Comparison of ENCODE assay signal across 8 cellular contexts in the genomic region with DNA sequence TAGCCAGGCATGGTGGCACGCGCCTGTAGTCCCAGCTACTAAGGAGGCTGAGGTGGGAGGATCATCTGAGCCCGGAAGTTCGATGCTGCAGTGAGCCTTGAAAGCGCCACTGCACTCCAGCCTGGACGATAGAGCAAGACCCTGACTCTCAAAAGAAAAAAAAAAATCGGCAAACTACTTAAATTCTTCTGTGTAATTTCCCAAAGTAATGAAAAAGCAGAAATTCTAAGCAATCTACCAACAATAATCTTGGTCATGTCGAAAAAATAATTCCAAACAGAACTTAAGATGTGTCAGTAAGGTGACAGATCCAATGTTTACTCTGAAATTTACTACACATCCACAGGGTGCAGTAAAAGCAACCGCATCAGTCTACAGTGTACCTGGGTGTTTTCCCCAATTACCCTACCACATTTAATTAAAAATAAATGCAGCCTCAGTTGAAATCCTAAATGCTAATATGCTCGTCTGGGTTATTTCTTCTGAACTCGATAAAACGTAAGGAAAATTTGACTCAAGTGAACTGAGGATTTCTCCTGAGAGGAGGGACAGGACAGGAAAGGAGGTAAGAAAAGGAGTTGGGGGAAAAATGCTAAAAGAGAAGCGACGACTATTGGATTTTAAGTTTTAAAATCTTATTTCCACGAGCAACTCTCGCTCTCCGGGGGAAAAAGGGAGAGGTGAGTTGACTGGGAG. TPM values are rescaled to one million over a fixed set of nuclear protein-coding genes. Genes with fewer than 3 reads are reported as not detected.
DNase-seq lines count a peak whose midpoint lies in the region; FAIRE-seq and TF ChIP-seq lines count a peak whose summit lies in the region.

No MANE protein-coding gene starts in this region.

- TF ChIP-seq CTCF in Loucy (conservative IDR thresholded peaks at IDR 0.05; ENCODE audit: low read length) (no peak), ascending aorta (IDR thresholded peaks at IDR 0.05) (no peak), kidney (IDR thresholded peaks at IDR 0.05; ENCODE audit: borderline replicate concordance, extremely low read depth, insufficient read depth) (no peak)

- H3K4me1 ChIP-seq in Loucy (ENCODE audit: insufficient read depth, low read length, poor library complexity, severe bottlenecking) (peaks cover 23% of the 10 kb centered on the region), ascending aorta (peaks cover 0 to 10% of the 10 kb centered on the region in 2 donors), kidney (ENCODE audit: control insufficient read depth in 1 of 2, insufficient read depth in 1 of 2, low read depth in 1 of 2, low read length in 2 of 2) (peaks cover 0 to 9% of the 10 kb centered on the region in 2 donors)

- no peaks in the 10 kb centered on the region for H3K27me3 ChIP-seq in Loucy (ENCODE audit: insufficient read depth, low read length, poor library complexity, severe bottlenecking)
- H3K27me3 ChIP-seq in ascending aorta: no peaks in the 10 kb centered on the region

- H3K27ac ChIP-seq in ascending aorta: peak overlapping the region; percentile 84 to 89
- H3K27ac ChIP-seq in kidney (ENCODE audit: low read depth in 2 of 2, low read length in 2 of 2): peak overlapping the region; percentile 64 to 86

- no peaks in the 10 kb centered on the region for H3K36me3 ChIP-seq in Loucy (ENCODE audit: insufficient read depth, low read length)
- H3K36me3 ChIP-seq in ascending aorta: peaks cover 2 to 10% of the 10 kb centered on the region in 2 donors
- no peaks in the 10 kb centered on the region for H3K36me3 ChIP-seq in kidney (ENCODE audit: control insufficient read depth in 1 of 2, insufficient read depth in 2 of 2, low read length in 2 of 2)

- H3K4me2 ChIP-seq in Loucy (ENCODE audit: low read depth, low read length, poor library complexity, severe bottlenecking): peak overlapping the region; percentile 81

- no peaks in the 10 kb centered on the region for H3K9me2 ChIP-seq in Loucy (replicated peaks; ENCODE audit: low read depth, low read length)

- intact Hi-C loops in ascending aorta (cut with DNase I) (loop anchor here (1.0 to 5.0 kb wide), 3 partner anchors 33 to 54 kb away; a partner anchor contains a TSS), kidney (cut with DNase I) (no loop called here)

- H4K20me1 ChIP-seq in Loucy (ENCODE audit: insufficient read depth, low read length, poor library complexity, severe bottlenecking): peaks cover 12% of the 10 kb centered on the region

- H3K9me3 ChIP-seq in Loucy (ENCODE audit: insufficient read depth, low read depth, low read length) (no peaks in the 10 kb centered on the region), ascending aorta (no peaks in the 10 kb centered on the region), kidney (ENCODE audit: control insufficient read depth in 1 of 2, low read length in 2 of 2) (no peaks in the 10 kb centered on the region)

- peak; percentile 68 for DNase-seq in activated effector memory CD4-positive, alpha-beta T cell treated with anti-CD3 and anti-CD28 coated beads, Interleukin-2, amount 50 U/mL, for 16 hours
- DNase-seq in activated effector memory CD4-positive, alpha-beta T cell treated with Interleukin-2 at 50 U/mL for 16 hours: no peak
- DNase-seq in ascending aorta (ENCODE audit: low spot score in 2 of 2) (no peak), kidney (no peak), stromal cell of bone marrow (ENCODE audit: low read depth) (peak; percentile 2), LoVo (ENCODE audit: low spot score) (no peak), activated gamma-delta T cell (lab: John Stamatoyannopoulos, UW) (no peak)

- no peaks in the 10 kb centered on the region for H3F3A ChIP-seq in Loucy (ENCODE audit: low read depth)

- H2AFZ ChIP-seq in Loucy (ENCODE audit: low read length): peak overlapping the region; percentile 90

- H3K4me3 ChIP-seq in Loucy (ENCODE audit: low read length, poor library complexity, severe bottlenecking): peak overlapping the region; percentile 88
- peak overlapping the region; percentile 67 to 99 for H3K4me3 ChIP-seq in ascending aorta
- H3K4me3 ChIP-seq in kidney (ENCODE audit: low read length in 2 of 2): peak overlapping the region; percentile 82 to 99

- FAIRE-seq in kidney (lab: Jason Lieb, UNC): no peak

- peaks cover 61% of the 10 kb centered on the region for H3K79me2 ChIP-seq in Loucy (ENCODE audit: insufficient read depth, low read length)

- H3K9ac ChIP-seq in Loucy (ENCODE audit: low read depth, low read length, poor library complexity, severe bottlenecking): peak overlapping the region; percentile 82
- H3K9ac ChIP-seq in kidney (ENCODE audit: low read length in 2 of 2): peak overlapping the region; percentile 72 to 80

RNA-seq across cellular contexts. Expression of a gene that starts 0.8 kb away (rescaled TPM):
- total RNA-seq in ascending aorta (16.0 TPM), kidney (88.7 TPM)
- polyA plus RNA-seq in kidney (ENCODE audit: insufficient read depth, low read depth, low replicate concordance): 63.1 TPM

RNA-seq across cellular contexts. Expression of a gene that starts 44.1 kb away (rescaled TPM):
- 5.4 TPM for total RNA-seq in ascending aorta
- 25.7 TPM for total RNA-seq in kidney
- polyA plus RNA-seq in kidney (ENCODE audit: insufficient read depth, low read depth, low replicate concordance): 31.3 TPM

RNA-seq across cellular contexts. Expression of a gene that starts 48.4 kb away (rescaled TPM):
- total RNA-seq in ascending aorta: 41.0 TPM
- total RNA-seq in kidney: 51.4 TPM
- polyA plus RNA-seq in kidney (ENCODE audit: insufficient read depth, low read depth, low replicate concordance): 42.9 TPM

Comparison
In these comparisons a context has a peak if more than half of its experiments do, and no peak if none do; other contexts are left out.
1. DNase-seq: peak in activated effector memory CD4-positive, alpha-beta T cell treated with anti-CD3 and anti-CD28 coated beads, Interleukin-2, amount 50 U/mL, for 16 hours (single experiment) and stromal cell of bone marrow (single experiment); none in activated effector memory CD4-positive, alpha-beta T cell treated with Interleukin-2 at 50 U/mL for 16 hours (single experiment), ascending aorta (0 of 2), kidney (single experiment), LoVo (single experiment) and activated gamma-delta T cell (single experiment).
2. Peak in every context shown above with its lines, with median percentiles within 50 percentile points of each other: H3K4me3 ChIP-seq.